19 cellular contexts compared by ENCODE assay signal in genomic region chr11:100512475-100512874, GRCh38.
"Had no signal": no experiment of that assay in that cellular context is flagged by ENCODE, and none has a peak within 500 bp of the region (broad histone marks: within the 10 kb centered on the region; RNA-seq: fewer than 3 reads in every experiment).

No MANE protein-coding gene starts in this region.

- H3K4me1 ChIP-seq: testis, upper lobe of right lung had no signal

- H2AFZ ChIP-seq: hepatocyte had no signal

- H3K36me3 ChIP-seq: cardiac muscle cell, gastroesophageal sphincter, ovary, upper lobe of right lung, WERI-Rb-1 had no signal

- H3K27me3 ChIP-seq: cardiac muscle cell, gastroesophageal sphincter, hepatocyte, ovary, testis, upper lobe of right lung had no signal

- ATAC-seq: activated CD4-positive, alpha-beta T cell treated with anti-CD3 and anti-CD28 coated beads for 36 hours; activated T-cell treated with anti-CD3 and anti-CD28 coated beads, Interleukin-2, amount 50 U/mL, for 72 hours; gastroesophageal sphincter; T-cell; upper lobe of right lung had no signal

- H3K4me2 ChIP-seq: hepatocyte had no signal

- FAIRE-seq: endometrium had no signal

- H3K79me2 ChIP-seq: hepatocyte had no signal

- H3K9me3 ChIP-seq: gastroesophageal sphincter, ovary, testis, upper lobe of right lung had no signal

- H3K27ac ChIP-seq: cardiac muscle cell, gastroesophageal sphincter, hepatocyte, ovary, testis, upper lobe of right lung, WERI-Rb-1 had no signal

- DNase-seq: activated CD4-positive, alpha-beta memory T cell treated with anti-CD3 and anti-CD28 coated beads, Interleukin-2, amount 10 ng/mL, durations not matched to agents 7 days and 5 days; activated CD4-positive, alpha-beta T cell treated with anti-CD3 and anti-CD28 coated beads for 36 hours; activated CD8-positive, alpha-beta memory T cell treated with anti-CD3 and anti-CD28 coated beads, Interleukin-2, amount 50 U/mL, for 4 hours; activated gamma-delta T cell treated with Interleukin-2 at 50 U/mL for 16 hours; activated naive CD8-positive, alpha-beta T cell treated with anti-CD3 and anti-CD28 coated beads, Interleukin-2, amount 10 ng/mL, durations not matched to agents 7 days and 5 days; activated T-cell treated with anti-CD3 and anti-CD28 coated beads, Interleukin-2, amount 50 U/mL, for 72 hours; aorta; ovary; stimulated activated CD4-positive, alpha-beta T cell treated with anti-CD3 and anti-CD28 coated beads, Interleukin-4, amount 100 ng/mL, for 1 hour; stimulated activated CD8-positive, alpha-beta memory T cell treated with anti-CD3 and anti-CD28 coated beads, Interleukin-4, amount 100 ng/mL, for 48 hours; T-cell; T1000; testis; upper lobe of right lung; WERI-Rb-1 had no signal

- H3K4me3 ChIP-seq: cardiac muscle cell, gastroesophageal sphincter, hepatocyte, ovary, testis, upper lobe of right lung had no signal
